Comparison of ENCODE assay signal across 20 cellular contexts in genomic region chr6:24391208-24391607, GRCh38. TPM values are rescaled to one million over a fixed set of nuclear protein-coding genes. Genes with fewer than 3 reads are reported as not detected.
A peak's percentile ranks its signal among the peaks of the same experiment; 100 is the strongest.
DNase-seq lines count a peak whose midpoint lies in the region; TF ChIP-seq lines count a peak whose summit lies in the region.
"Had no signal": no experiment of that assay in that cellular context is flagged by ENCODE, and none has a peak within 500 bp of the region (broad histone marks: within the 10 kb centered on the region; RNA-seq: fewer than 3 reads in every experiment).

No MANE protein-coding gene starts in this region.

- H3K36me3 ChIP-seq in BLaER1 treated with 17β-estradiol and CSF1 and Interleukin-3, amounts not matched to agents 10 nM and 100 nM, result no peaks in the 10 kb centered on the region; a peak in 1 of 22 replicates
- H3K36me3 ChIP-seq in KMS-11 (ENCODE audit: insufficient read depth), result no peaks in the 10 kb centered on the region
- no peaks in the 10 kb centered on the region for H3K36me3 ChIP-seq in OCI-LY1 (ENCODE audit: insufficient read depth, low read length)
- no peaks in the 10 kb centered on the region for H3K36me3 ChIP-seq in mesendoderm (ENCODE audit: control insufficient read depth, insufficient read depth, low read length)

- H3K79me1 ChIP-seq in mesendoderm (ENCODE audit: low read length), result no peaks in the 10 kb centered on the region

- H2BK5ac ChIP-seq in mesendoderm (ENCODE audit: low read length), result no peak overlapping the region

- no peak overlapping the region for H3K27ac ChIP-seq in BLaER1 treated with 17β-estradiol and CSF1 and Interleukin-3, amounts not matched to agents 10 nM and 100 nM
- H3K27ac ChIP-seq in KMS-11 (no peak overlapping the region), OCI-LY1 (ENCODE audit: low read depth, low read length, poor library complexity, severe bottlenecking) (no peak overlapping the region), mesendoderm (ENCODE audit: low read depth, low read length) (no peak overlapping the region)
- H3K27ac ChIP-seq: GM23248 had no signal

- DNase-seq in mesendoderm, result no peak
- DNase-seq in RKO (ENCODE audit: low spot score), result no peak
- no peak for DNase-seq in T-helper 2 cell
- DNase-seq in NCI-H510A treated with DMSO at 0.1 percent for 48 hours (lab: John Stamatoyannopoulos, UW), result no peak
- no peak for DNase-seq in SK-N-DZ (ENCODE audit: low spot score)
- DNase-seq: Calu3; CD4-positive, alpha-beta T cell; CD8-positive, alpha-beta memory T cell; DMS79; EL; GDM1; GM23248; H7; HCEC 1CT had no signal

- peaks cover 4 to 17% (median 6%) of the 10 kb centered on the region in 11 experiments; a peak in 21 of 22 replicates for H3K9me3 ChIP-seq in BLaER1 treated with 17β-estradiol and CSF1 and Interleukin-3, amounts not matched to agents 10 nM and 100 nM (replicated peaks in 1 of 11)
- H3K9me3 ChIP-seq in OCI-LY1 (ENCODE audit: low read length), result peaks cover 2% of the 10 kb centered on the region

- H3K79me2 ChIP-seq in KMS-11 (ENCODE audit: insufficient read depth, low read depth) (no peaks in the 10 kb centered on the region), OCI-LY1 (ENCODE audit: insufficient read depth, low read length) (no peaks in the 10 kb centered on the region), mesendoderm (ENCODE audit: control insufficient read depth, insufficient read depth, low read length) (no peaks in the 10 kb centered on the region)

- H2AFZ ChIP-seq in KMS-11 (ENCODE audit: low read depth), result no peak overlapping the region
- no peak overlapping the region for H2AFZ ChIP-seq in OCI-LY1 (ENCODE audit: low read length)
- H2AFZ ChIP-seq: GM23248 had no signal

- H4K8ac ChIP-seq in mesendoderm (ENCODE audit: low read depth, low read length), result no peak overlapping the region

- no peak overlapping the region for H2BK120ac ChIP-seq in mesendoderm (ENCODE audit: low read depth, low read length)

- no peak overlapping the region for H3K4me3 ChIP-seq in BLaER1 treated with 17β-estradiol and CSF1 and Interleukin-3, amounts not matched to agents 10 nM and 100 nM
- H3K4me3 ChIP-seq in KMS-11 (IDR thresholded peaks at IDR 0.05; ENCODE audit: insufficient read depth, low read depth, low read length) (no peak overlapping the region), OCI-LY1 (ENCODE audit: low read depth, low read length, poor library complexity, severe bottlenecking) (no peak overlapping the region), mesendoderm (ENCODE audit: low read length) (no peak overlapping the region)
- H3K4me3 ChIP-seq: GM12878, GM23248 had no signal

- H3K18ac ChIP-seq in mesendoderm (ENCODE audit: low read length), result no peak overlapping the region

- no peak overlapping the region for H3K56ac ChIP-seq in mesendoderm (ENCODE audit: low read length)

- no peaks in the 10 kb centered on the region for H3F3A ChIP-seq in OCI-LY1 (ENCODE audit: insufficient read depth, low read length)

- WGBS in mesendoderm (ENCODE audit: extremely low coverage, insufficient coverage, low lambda C conversion rate), result no CpG with 5 or more reads among the region's 2 CpGs

- H3K23ac ChIP-seq in mesendoderm (ENCODE audit: low read length), result no peak overlapping the region

- peak overlapping the region; percentile 36 for H2BK15ac ChIP-seq in mesendoderm (replicated peaks; ENCODE audit: low read depth)

- peak overlapping the region in 7 of 11 experiments; percentile 37 to 69 (median 56); a peak in 11 of 22 replicates for H3K4me2 ChIP-seq in BLaER1 treated with 17β-estradiol and CSF1 and Interleukin-3, amounts not matched to agents 10 nM and 100 nM
- H3K4me2 ChIP-seq in KMS-11 (peak overlapping the region; percentile 17; the same call in 1 of the 2 replicates), OCI-LY1 (ENCODE audit: low read length) (peak overlapping the region; percentile 22; the same call in 1 of the 2 replicates), mesendoderm (ENCODE audit: low read length) (no peak overlapping the region)

- H3K4ac ChIP-seq in mesendoderm (ENCODE audit: low read depth, low read length), result no peak overlapping the region

- H4K20me1 ChIP-seq in BLaER1 treated with 17β-estradiol and CSF1 and Interleukin-3, amounts not matched to agents 10 nM and 100 nM, result no peaks in the 10 kb centered on the region; a peak in 1 of 22 replicates
- H4K20me1 ChIP-seq in KMS-11 (ENCODE audit: insufficient read depth), result no peaks in the 10 kb centered on the region
- no peaks in the 10 kb centered on the region for H4K20me1 ChIP-seq in OCI-LY1 (ENCODE audit: insufficient read depth, low read length)

- H3K9ac ChIP-seq in BLaER1 treated with 17β-estradiol and CSF1 and Interleukin-3, amounts not matched to agents 10 nM and 100 nM, result no peak overlapping the region
- H3K9ac ChIP-seq in KMS-11 (no peak overlapping the region), OCI-LY1 (ENCODE audit: low read length) (no peak overlapping the region), mesendoderm (ENCODE audit: low read length) (no peak overlapping the region)
- H3K9ac ChIP-seq: GM23248 had no signal

- H2AK5ac ChIP-seq in mesendoderm (ENCODE audit: low read length), result no peak overlapping the region

- peaks cover 0 to 20% (median 3%) of the 10 kb centered on the region in 11 experiments; a peak in 6 of 22 replicates for H3K27me3 ChIP-seq in BLaER1 treated with 17β-estradiol and CSF1 and Interleukin-3, amounts not matched to agents 10 nM and 100 nM
- H3K27me3 ChIP-seq in KMS-11 (ENCODE audit: insufficient read depth, low read depth), result no peaks in the 10 kb centered on the region
- peaks cover 3% of the 10 kb centered on the region; the same call in 1 of the 2 replicates for H3K27me3 ChIP-seq in OCI-LY1 (ENCODE audit: insufficient read depth, low read length)
- H3K27me3 ChIP-seq in mesendoderm (ENCODE audit: insufficient read depth, low read length, poor library complexity), result no peaks in the 10 kb centered on the region

- peaks cover 11 to 19% (median 16%) of the 10 kb centered on the region in 10 experiments; a peak in 18 of 20 replicates for H3K4me1 ChIP-seq in BLaER1 treated with 17β-estradiol and CSF1 and Interleukin-3, amounts not matched to agents 10 nM and 100 nM
- peaks cover 12% of the 10 kb centered on the region for H3K4me1 ChIP-seq in KMS-11 (ENCODE audit: low read depth, poor library complexity, severe bottlenecking)
- peaks cover 11% of the 10 kb centered on the region for H3K4me1 ChIP-seq in OCI-LY1 (ENCODE audit: insufficient read depth, low read length, severe bottlenecking)
- no peaks in the 10 kb centered on the region for H3K4me1 ChIP-seq in mesendoderm (ENCODE audit: control insufficient read depth, low read depth, low read length)

- H3K9me2 ChIP-seq in OCI-LY1 (ENCODE audit: low read depth, low read length), result no peaks in the 10 kb centered on the region

- TF ChIP-seq CTCF in KMS-11 (conservative IDR thresholded peaks at IDR 0.05; ENCODE audit: low read depth, low read length) (no peak), OCI-LY1 (IDR thresholded peaks at IDR 0.05; ENCODE audit: low read length) (no peak)

- H4K5ac ChIP-seq in mesendoderm (ENCODE audit: low read length), result no peak overlapping the region

RNA-seq across cellular contexts. Expression of gene MRS2, which starts 11.5 kb away (rescaled TPM):
- polyA plus RNA-seq in mesendoderm (2013, experiment 1 of 2), result 68.7 TPM
- 69.7 TPM for polyA plus RNA-seq in mesendoderm (2013, experiment 2 of 2)
- polyA plus RNA-seq in SK-N-DZ (2014; cell fraction: cytosol; rRNA removed), result 25.5 and 31.0 TPM in 2 replicates
- 29.6 and 32.0 TPM in 2 replicates for polyA plus RNA-seq in SK-N-DZ (2014; cell fraction: nucleus; rRNA removed)

RNA-seq across cellular contexts. Expression of gene DCDC2, which starts 33.3 kb away (rescaled TPM):
- 0.11 TPM for polyA plus RNA-seq in mesendoderm (2013, experiment 1 of 2)
- polyA plus RNA-seq in mesendoderm (2013, experiment 2 of 2), result 0.08 TPM
- 0.02 and 0.22 TPM in 2 replicates for polyA plus RNA-seq in SK-N-DZ (2014; cell fraction: cytosol; rRNA removed)
- polyA plus RNA-seq in SK-N-DZ (2014; cell fraction: nucleus; rRNA removed), result not detected in 2 replicates
- polyA plus RNA-seq: BJ; CD14-positive monocyte; CD8-positive, alpha-beta memory T cell; GM23248 had no signal
